ENCODE assay signal across 7 cellular contexts in genomic region chr3:184320099-184320445, GRCh38. TPM values are rescaled to one million over a fixed set of nuclear protein-coding genes. Genes with fewer than 3 reads are reported as not detected.
DNase-seq lines count a peak whose midpoint lies in the region; ATAC-seq and TF ChIP-seq lines count a peak whose summit lies in the region.
"Had no signal": no experiment of that assay in that cellular context is flagged by ENCODE, and none has a peak within 500 bp of the region (broad histone marks: within the 10 kb centered on the region; RNA-seq: fewer than 3 reads in every experiment).

No MANE protein-coding gene starts in this region.

- TF ChIP-seq POLR2A in adrenal gland (IDR thresholded peaks at IDR 0.05) = no peak

- peak; percentile 99 for DNase-seq in AG08395 (ENCODE audit: low spot score)
- DNase-seq in NCI-H1436 treated with DMSO at 0.1 percent for 48 hours (lab: John Stamatoyannopoulos, UW) = peak; percentile 44
- DNase-seq in adrenal gland = peak; percentile 98 to 99 (median 99)
- DNase-seq: naive B cell had no signal

- intact Hi-C loops in adrenal gland (cut with DNase I) = no loop called here

- H3K9me3 ChIP-seq in adrenal gland (replicated peaks in 1 of 3) = no peaks in the 10 kb centered on the region
- no peaks in the 10 kb centered on the region for H3K9me3 ChIP-seq in liver (ENCODE audit: control insufficient read depth in 4 of 4, low read length in 3 of 4)

- H3K27me3 ChIP-seq in adrenal gland (no peaks in the 10 kb centered on the region), liver (ENCODE audit: control insufficient read depth in 4 of 4, insufficient read depth in 4 of 4, low read length in 3 of 4) (no peaks in the 10 kb centered on the region)

- H3K27ac ChIP-seq in adrenal gland = peak overlapping the region; percentile 23 to 98 (median 88)
- H3K27ac ChIP-seq in liver (ENCODE audit: low read depth in 1 of 2, low read length in 2 of 2) = peak overlapping the region; percentile 88 to 90

- TF ChIP-seq RAD21 in liver (IDR thresholded peaks at IDR 0.05) = peak in 1 of 2 donors; percentile 29

- H3K4me1 ChIP-seq in adrenal gland (replicated peaks in 1 of 2) (peaks cover 71 to 80% of the 10 kb centered on the region in 2 donors), liver (ENCODE audit: control insufficient read depth in 4 of 4, insufficient read depth in 4 of 4, low read length in 3 of 4) (peaks cover 20 to 71% (median 66%) of the 10 kb centered on the region in 4 donors)

- H3K4me3 ChIP-seq in adrenal gland = peak overlapping the region in 1 of 4 donors; percentile 47
- peak overlapping the region in 2 of 3 donors; percentile 25 to 34 for H3K4me3 ChIP-seq in liver (ENCODE audit: low read depth in 1 of 3, low read length in 3 of 3)

- ATAC-seq in HG02852 (IDR thresholded peaks at IDR 0.05; ENCODE audit: unreplicated experiment) (no peak), HG02588 (IDR thresholded peaks at IDR 0.05; ENCODE audit: unreplicated experiment) (no peak)

- H3K9ac ChIP-seq in liver (ENCODE audit: low read depth in 1 of 2, low read length in 2 of 2) = peak overlapping the region; percentile 52 to 56

- WGBS in adrenal gland, 4 donors = 0 to 1% (median 0%) methylated on average over 1 to 4 of the region's 4 CpGs; no CpG with 5 or more reads in 1 of the 4 donors
- 6% methylated on average over 4 of the region's 4 CpGs for whole genome bisulfite sequencing in liver

- H3K36me3 ChIP-seq in adrenal gland (replicated peaks in 1 of 2) = peaks cover 0 to 74% of the 10 kb centered on the region in 2 donors
- H3K36me3 ChIP-seq in liver (ENCODE audit: control insufficient read depth in 4 of 4, insufficient read depth in 3 of 4, low read depth in 1 of 4, low read length in 3 of 4) = peaks cover 37 to 66% (median 53%) of the 10 kb centered on the region in 4 donors

- TF ChIP-seq CTCF in adrenal gland (IDR thresholded peaks at IDR 0.05) (no peak), liver (IDR thresholded peaks at IDR 0.05; ENCODE audit: low read depth, low read length, missing input control) (no peak)

TF ChIP-seq in liver, 16 proteins besides CTCF, POLR2A, EP300 and RAD21:
- TF ChIP-seq EGR1 (IDR thresholded peaks at IDR 0.05; ENCODE audit: low read depth in 2 of 2) = no peak
- no peak for TF ChIP-seq GABPA (IDR thresholded peaks at IDR 0.05 in 1 of 2, conservative IDR thresholded peaks at IDR 0.05 in 1 of 2)
- peak; percentile 28 for TF ChIP-seq SP1 (IDR thresholded peaks at IDR 0.05)
- peak in 1 of 2 donors; percentile 29 for TF ChIP-seq RXRA (IDR thresholded peaks at IDR 0.05)
- peak in 1 of 2 donors; percentile 32 for TF ChIP-seq HNF4A (conservative IDR thresholded peaks at IDR 0.05)
- TF ChIP-seq JUND (IDR thresholded peaks at IDR 0.05) = peak; percentile 92 to 97

RNA-seq across cellular contexts. Expression of gene EIF4G1, which starts 5.7 kb away (rescaled TPM):
- 100 to 1,000 TPM; 289 to 600 (median 369) TPM for total RNA-seq in adrenal gland
- polyA plus RNA-seq in adrenal gland = 100 to 1,000 TPM; 248 to 411 (median 268) TPM
- total RNA-seq in liver = 100 to 1,000 TPM; 162 to 329 TPM
- polyA plus RNA-seq in liver = 100 to 1,000 TPM; 140 to 253 TPM

RNA-seq across cellular contexts. Expression of gene FAM131A, which starts 17.3 kb away (rescaled TPM):
- total RNA-seq in adrenal gland (10 to 100 TPM; 16.4 to 42.4 (median 33.7) TPM), liver (1 to 10 TPM; 3.5 to 5.7 TPM)
- polyA plus RNA-seq in adrenal gland (10 to 100 TPM; 13.3 to 43.0 (median 39.4) TPM), liver (1 to 10 TPM in 1 of 2 donors, under 1 TPM in 1; 0.81 to 1.9 TPM)

RNA-seq across cellular contexts. Expression of gene PSMD2, which starts 21.0 kb away (rescaled TPM):
- total RNA-seq in adrenal gland = 100 to 1,000 TPM; 190 to 387 (median 235) TPM
- 100 to 1,000 TPM in 1 of 3 donors, 10 to 100 TPM in 2; 65.1 to 412 (median 73.8) TPM for polyA plus RNA-seq in adrenal gland
- 100 to 1,000 TPM; 200 to 213 TPM for total RNA-seq in liver
- 100 to 1,000 TPM in 1 of 2 donors, 10 to 100 TPM in 1; 77.5 to 122 TPM for polyA plus RNA-seq in liver

RNA-seq across cellular contexts. Expression of gene CLCN2, which starts 41.3 kb away (rescaled TPM):
- 10 to 100 TPM in 5 of 8 donors, 1 to 10 TPM in 3; 7.5 to 24.4 (median 14.9) TPM for total RNA-seq in adrenal gland
- 10 to 100 TPM; 11.4 to 27.8 (median 22.3) TPM for polyA plus RNA-seq in adrenal gland
- 1 to 10 TPM; 3.6 to 3.9 TPM for total RNA-seq in liver
- polyA plus RNA-seq in liver = 1 to 10 TPM; 1.1 to 1.6 TPM

RNA-seq across cellular contexts. Expression of gene POLR2H, which starts 41.4 kb away (rescaled TPM):
- total RNA-seq in adrenal gland (100 to 1,000 TPM in 1 of 8 donors, 10 to 100 TPM in 7; 63.1 to 101 (median 71.1) TPM), liver (10 to 100 TPM; 25.7 to 55.7 TPM)
- polyA plus RNA-seq in adrenal gland (100 to 1,000 TPM in 2 of 3 donors, 10 to 100 TPM in 1; 87.7 to 199 (median 194) TPM), liver (10 to 100 TPM; 43.1 to 43.9 TPM)

Comparison
In these comparisons a context has a peak if more than half of its experiments do, and no peak if none do; other contexts are left out.
1. DNase-seq: peak in every context shown above with its lines; median percentile 99 in AG08395; 99 in adrenal gland; 44 in NCI-H1436 treated with DMSO at 0.1 percent for 48 hours.